Comparison of ENCODE assay signal across 15 cellular contexts in the genomic region with DNA sequence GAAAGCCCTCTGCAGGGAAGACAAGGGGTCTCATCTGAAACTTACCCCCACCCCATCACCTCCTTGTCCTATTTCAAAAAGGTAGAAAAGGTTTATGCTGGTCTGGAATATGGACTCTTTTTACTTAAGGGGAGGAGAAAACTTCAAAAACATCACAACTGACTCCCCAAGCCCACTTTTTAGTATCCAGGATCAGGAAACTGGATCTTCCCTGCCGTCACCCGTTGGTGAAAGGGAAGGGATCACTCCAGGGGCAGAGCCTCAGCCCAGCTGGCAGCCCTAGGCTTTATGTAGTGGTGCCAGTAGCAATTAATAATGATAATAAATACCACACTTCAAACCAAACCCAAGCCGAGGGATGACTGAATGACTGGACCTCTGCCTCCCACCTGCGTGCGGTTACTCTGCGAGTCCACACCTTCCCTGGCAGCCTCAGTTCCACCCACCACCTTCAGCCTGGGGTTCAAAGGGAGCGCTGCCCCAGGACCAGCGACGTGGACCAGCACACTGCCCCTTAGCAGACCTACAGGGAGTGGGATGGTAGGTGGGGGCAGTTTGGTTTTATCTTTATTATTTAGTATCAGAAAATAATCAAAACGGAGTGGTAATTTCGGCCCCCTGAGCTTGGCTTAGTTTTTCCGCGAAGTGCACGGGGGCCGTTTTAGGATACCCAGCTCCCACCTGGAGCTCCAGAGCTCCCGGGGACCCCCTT. TPM values are rescaled to one million over a fixed set of nuclear protein-coding genes. Genes with fewer than 3 reads are reported as not detected.
DNase-seq lines count a peak whose midpoint lies in the region; ATAC-seq and TF ChIP-seq lines count a peak whose summit lies in the region.
"Had no signal": no experiment of that assay in that cellular context is flagged by ENCODE, and none has a peak within 500 bp of the region (broad histone marks: within the 10 kb centered on the region; RNA-seq: fewer than 3 reads in every experiment).

No MANE protein-coding gene starts in this region.

- H3K4me1 Mint-ChIP-seq in WTC11 (peaks cover 31% of the 10 kb centered on the region), nephron (peaks cover 26% of the 10 kb centered on the region)

- H3K36me3 Mint-ChIP-seq in WTC11 (no peaks in the 10 kb centered on the region), nephron (ENCODE audit: low read depth) (no peaks in the 10 kb centered on the region)

- H3K4me3 Mint-ChIP-seq in WTC11, result peak overlapping the region; percentile 29
- peak overlapping the region; percentile 59 to 65 (median 61) for H3K4me3 Mint-ChIP-seq in nephron
- H3K4me3 Mint-ChIP-seq: T-helper 17 cell had no signal

- DNase-seq in WTC11 (ENCODE audit: low spot score) (no peak), right atrium auricular region (ENCODE audit: low spot score) (no peak), thoracic aorta (ENCODE audit: low spot score) (no peak), iPS-NIHi7 (ENCODE audit: extremely low spot score) (no peak), NCI-H446 treated with DMSO at 0.1 percent for 48 hours (lab: John Stamatoyannopoulos, UW) (no peak)
- DNase-seq: activated effector memory CD4-positive, alpha-beta T cell treated with anti-CD3 and anti-CD28 coated beads, Interleukin-2, amount 50 U/mL, for 16 hours; anterior cingulate cortex; BE2C; hypothalamus; Kasumi-1; NCI-H1436; T-helper 17 cell had no signal

- H3K36me3 ChIP-seq in right atrium auricular region, result no peaks in the 10 kb centered on the region
- H3K36me3 ChIP-seq in thoracic aorta, result no peaks in the 10 kb centered on the region
- H3K36me3 ChIP-seq: BE2C had no signal

- no peak overlapping the region for H3K27ac Mint-ChIP-seq in WTC11
- H3K27ac Mint-ChIP-seq in nephron, result peak overlapping the region in 2 of 3 experiments; percentile 10 to 17
- H3K27ac Mint-ChIP-seq: T-helper 17 cell had no signal

- H3K27me3 Mint-ChIP-seq in WTC11 (ENCODE audit: low read depth), result peaks cover 95% of the 10 kb centered on the region
- H3K27me3 Mint-ChIP-seq in nephron (ENCODE audit: low read depth), result peaks cover 96% of the 10 kb centered on the region

- POLR2A ChIA-PET in WTC11 (lab: Charles Lee), result no interaction called here

- H3K27ac ChIP-seq in right atrium auricular region (peak overlapping the region; percentile 99 to 100), thoracic aorta (peak overlapping the region; percentile 98 to 100)

- H3K4me1 ChIP-seq in right atrium auricular region (peaks cover 0 to 44% of the 10 kb centered on the region in 2 donors), thoracic aorta (ENCODE audit: control insufficient read depth in 1 of 2, low read depth in 2 of 2) (peaks cover 7 to 25% of the 10 kb centered on the region in 2 donors)
- H3K4me1 ChIP-seq: BE2C had no signal

- TF ChIP-seq CTCF in WTC11 (IDR thresholded peaks at IDR 0.05) (no peak), right atrium auricular region (IDR thresholded peaks at IDR 0.05) (no peak), nephron (IDR thresholded peaks at IDR 0.05; ENCODE audit: unreplicated experiment in 3 of 3) (no peak), thoracic aorta (IDR thresholded peaks at IDR 0.05) (no peak)

- H3K9me3 ChIP-seq in right atrium auricular region (no peaks in the 10 kb centered on the region), thoracic aorta (no peaks in the 10 kb centered on the region)
- H3K9me3 ChIP-seq: BE2C had no signal

- H3K27me3 ChIP-seq in right atrium auricular region (no peaks in the 10 kb centered on the region), thoracic aorta (replicated peaks; ENCODE audit: insufficient read depth) (no peaks in the 10 kb centered on the region)

- H3K4me3 ChIP-seq in right atrium auricular region, result peak overlapping the region; percentile 87 to 95
- H3K4me3 ChIP-seq in thoracic aorta, result peak overlapping the region; percentile 100

- ATAC-seq in WTC11 (no peak), thoracic aorta (ENCODE audit: insufficient number of reproducible peaks, low FRiP score, low read depth) (no peak), HG03442 (IDR thresholded peaks at IDR 0.05; ENCODE audit: unreplicated experiment) (no peak), GM19023 (IDR thresholded peaks at IDR 0.05; ENCODE audit: unreplicated experiment) (no peak)
- ATAC-seq: T-helper 17 cell had no signal

- H3K9me3 Mint-ChIP-seq in WTC11 (no peaks in the 10 kb centered on the region), nephron (no peaks in the 10 kb centered on the region)

- CTCF ChIA-PET in WTC11 (lab: Charles Lee), result interaction anchor here (0.9 kb wide), 1 partner anchor 167 kb away, joined by 3 read pairs; no protein-coding TSS in a partner anchor

TF ChIP-seq in WTC11, 78 proteins besides CTCF, POLR2A, EP300 and RAD21:
- TF ChIP-seq, protein P1, sequence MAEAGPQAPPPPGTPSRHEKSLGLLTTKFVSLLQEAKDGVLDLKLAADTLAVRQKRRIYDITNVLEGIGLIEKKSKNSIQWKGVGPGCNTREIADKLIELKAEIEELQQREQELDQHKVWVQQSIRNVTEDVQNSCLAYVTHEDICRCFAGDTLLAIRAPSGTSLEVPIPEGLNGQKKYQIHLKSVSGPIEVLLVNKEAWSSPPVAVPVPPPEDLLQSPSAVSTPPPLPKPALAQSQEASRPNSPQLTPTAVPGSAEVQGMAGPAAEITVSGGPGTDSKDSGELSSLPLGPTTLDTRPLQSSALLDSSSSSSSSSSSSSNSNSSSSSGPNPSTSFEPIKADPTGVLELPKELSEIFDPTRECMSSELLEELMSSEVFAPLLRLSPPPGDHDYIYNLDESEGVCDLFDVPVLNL (CRISPR knock-in tag; IDR thresholded peaks at IDR 0.05; ENCODE audit: borderline replicate concordance, low read depth), result no peak
- no peak for TF ChIP-seq TP53 (CRISPR knock-in tag; IDR thresholded peaks at IDR 0.05)
- TF ChIP-seq SP1 (CRISPR knock-in tag; conservative IDR thresholded peaks at IDR 0.05), result no peak
- no peak for TF ChIP-seq IRF2 (CRISPR knock-in tag; IDR thresholded peaks at IDR 0.05; ENCODE audit: borderline replicate concordance, low read depth)
- no peak for TF ChIP-seq SMAD4 (CRISPR knock-in tag; IDR thresholded peaks at IDR 0.05)
- TF ChIP-seq, protein P2, sequence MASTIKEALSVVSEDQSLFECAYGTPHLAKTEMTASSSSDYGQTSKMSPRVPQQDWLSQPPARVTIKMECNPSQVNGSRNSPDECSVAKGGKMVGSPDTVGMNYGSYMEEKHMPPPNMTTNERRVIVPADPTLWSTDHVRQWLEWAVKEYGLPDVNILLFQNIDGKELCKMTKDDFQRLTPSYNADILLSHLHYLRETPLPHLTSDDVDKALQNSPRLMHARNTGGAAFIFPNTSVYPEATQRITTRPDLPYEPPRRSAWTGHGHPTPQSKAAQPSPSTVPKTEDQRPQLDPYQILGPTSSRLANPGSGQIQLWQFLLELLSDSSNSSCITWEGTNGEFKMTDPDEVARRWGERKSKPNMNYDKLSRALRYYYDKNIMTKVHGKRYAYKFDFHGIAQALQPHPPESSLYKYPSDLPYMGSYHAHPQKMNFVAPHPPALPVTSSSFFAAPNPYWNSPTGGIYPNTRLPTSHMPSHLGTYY (CRISPR knock-in tag; IDR thresholded peaks at IDR 0.05), result no peak
- TF ChIP-seq EMX1 (CRISPR knock-in tag; IDR thresholded peaks at IDR 0.05), result no peak
- TF ChIP-seq, protein P3, sequence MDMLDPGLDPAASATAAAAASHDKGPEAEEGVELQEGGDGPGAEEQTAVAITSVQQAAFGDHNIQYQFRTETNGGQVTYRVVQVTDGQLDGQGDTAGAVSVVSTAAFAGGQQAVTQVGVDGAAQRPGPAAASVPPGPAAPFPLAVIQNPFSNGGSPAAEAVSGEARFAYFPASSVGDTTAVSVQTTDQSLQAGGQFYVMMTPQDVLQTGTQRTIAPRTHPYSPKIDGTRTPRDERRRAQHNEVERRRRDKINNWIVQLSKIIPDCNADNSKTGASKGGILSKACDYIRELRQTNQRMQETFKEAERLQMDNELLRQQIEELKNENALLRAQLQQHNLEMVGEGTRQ (CRISPR knock-in tag; IDR thresholded peaks at IDR 0.05), result no peak

RNA-seq across cellular contexts. Expression of a gene that starts 4.9 kb away (rescaled TPM):
- total RNA-seq in WTC11 (2021), result 0.15 to 0.21 TPM (median 0.18 TPM) in 3 replicates
- total RNA-seq in right atrium auricular region, result 10 to 100 TPM; 88.7 to 95.5 TPM
- 10 to 100 TPM; 92.7 to 92.8 TPM for total RNA-seq in thoracic aorta
- total RNA-seq: T-helper 17 cell had no signal

Comparison
In these comparisons a context has a peak if more than half of its experiments do, and no peak if none do; other contexts are left out.
1. RNA of a gene that starts 4.9 kb away (total RNA-seq): 88.7 to 95.5 TPM in right atrium auricular region and 92.7 to 92.8 TPM in thoracic aorta; 0.15 to 0.21 TPM in WTC11; every median in the first group is over 10 times any median in the second.